In genomic region chr17:10266477-10266876, GRCh38 we compare ENCODE assay signal across 22 cellular contexts.
DNase-seq lines count a peak whose midpoint lies in the region; ATAC-seq and TF ChIP-seq lines count a peak whose summit lies in the region.
"Had no signal": no experiment of that assay in that cellular context is flagged by ENCODE, and none has a peak within 500 bp of the region (broad histone marks: within the 10 kb centered on the region; RNA-seq: fewer than 3 reads in every experiment).

No MANE protein-coding gene starts in this region.

- no peaks in the 10 kb centered on the region for H3K4me1 ChIP-seq in prostate gland (replicated peaks)
- H3K4me1 ChIP-seq: foreskin keratinocyte, Peyer's patch, psoas muscle had no signal

- ATAC-seq in GM18511 (IDR thresholded peaks at IDR 0.05; ENCODE audit: unreplicated experiment): peak; percentile 72
- peak; percentile 37 for ATAC-seq in HG03060 (IDR thresholded peaks at IDR 0.05; ENCODE audit: low read depth, unreplicated experiment)
- ATAC-seq in activated T-helper 17 cell treated with anti-CD3 and anti-CD28 coated beads, Interleukin-2, amount 50 U/mL, for 72 hours (replicated peaks): peak; percentile 50
- ATAC-seq in stimulated activated naive CD8-positive, alpha-beta T cell treated with anti-CD3 and anti-CD28 coated beads, Interleukin-15, amount 100 ng/mL, for 72 hours: peak; percentile 75
- ATAC-seq: activated CD8-positive, alpha-beta T cell treated with anti-CD3 and anti-CD28 coated beads, Interleukin-2, amount 10 ng/mL, durations not matched to agents 7 days and 5 days; foreskin keratinocyte; psoas muscle had no signal

- H3K36me3 ChIP-seq in prostate gland: no peaks in the 10 kb centered on the region
- H3K36me3 ChIP-seq: Peyer's patch had no signal

- peaks cover 7% of the 10 kb centered on the region for H3K27me3 Mint-ChIP-seq in activated T-helper 17 cell treated with anti-CD3 and anti-CD28 coated beads, Interleukin-2, amount 50 U/mL, for 72 hours
- H3K27me3 Mint-ChIP-seq in stimulated activated naive CD8-positive, alpha-beta T cell treated with anti-CD3 and anti-CD28 coated beads, Interleukin-15, amount 100 ng/mL, for 72 hours: peaks cover 10% of the 10 kb centered on the region

- no peaks in the 10 kb centered on the region for H3K36me3 Mint-ChIP-seq in activated T-helper 17 cell treated with anti-CD3 and anti-CD28 coated beads, Interleukin-2, amount 50 U/mL, for 72 hours (ENCODE audit: low read depth)

- intact Hi-C loops in prostate gland (cut with DNase I): no loop called here

- no peaks in the 10 kb centered on the region for H3K27me3 ChIP-seq in prostate gland (replicated peaks; ENCODE audit: insufficient read depth)
- H3K27me3 ChIP-seq: foreskin keratinocyte, Peyer's patch had no signal

- TF ChIP-seq CTCF in prostate gland (IDR thresholded peaks at IDR 0.05): no peak

- no peaks in the 10 kb centered on the region for H3K9me3 ChIP-seq in prostate gland
- H3K9me3 ChIP-seq: Peyer's patch, psoas muscle had no signal

- H3K4me3 ChIP-seq in prostate gland: no peak overlapping the region
- H3K4me3 ChIP-seq: Peyer's patch, psoas muscle had no signal

- no peak overlapping the region for H3K27ac ChIP-seq in prostate gland
- H3K27ac ChIP-seq: foreskin keratinocyte, Peyer's patch, psoas muscle had no signal

- H3K4me1 Mint-ChIP-seq in activated T-helper 17 cell treated with anti-CD3 and anti-CD28 coated beads, Interleukin-2, amount 50 U/mL, for 72 hours: no peaks in the 10 kb centered on the region
- no peaks in the 10 kb centered on the region for H3K4me1 Mint-ChIP-seq in stimulated activated naive CD8-positive, alpha-beta T cell treated with anti-CD3 and anti-CD28 coated beads, Interleukin-15, amount 100 ng/mL, for 72 hours

- H3K9me3 Mint-ChIP-seq in activated T-helper 17 cell treated with anti-CD3 and anti-CD28 coated beads, Interleukin-2, amount 50 U/mL, for 72 hours: peaks cover 4% of the 10 kb centered on the region
- H3K9me3 Mint-ChIP-seq in stimulated activated naive CD8-positive, alpha-beta T cell treated with anti-CD3 and anti-CD28 coated beads, Interleukin-15, amount 100 ng/mL, for 72 hours: peaks cover 5 to 6% of the 10 kb centered on the region in 2 donors
- H3K9me3 Mint-ChIP-seq: CD4-positive, alpha-beta T cell had no signal

- WGBS in prostate gland: 93% methylated on average over 2 of the region's 2 CpGs

- no peak for TF ChIP-seq POLR2A in prostate gland (IDR thresholded peaks at IDR 0.05)

- DNase-seq in stimulated activated naive CD8-positive, alpha-beta T cell treated with anti-CD3 and anti-CD28 coated beads, Interleukin-15, amount 100 ng/mL, for 72 hours: no peak
- DNase-seq in kidney tubule cell (ENCODE audit: low spot score): no peak
- DNase-seq in prostate gland (ENCODE audit: low spot score): no peak
- DNase-seq in C1 segment of cervical spinal cord (lab: John Stamatoyannopoulos, UW): no peak
- DNase-seq: activated CD4-positive, CD25-positive, alpha-beta regulatory T cell treated with anti-CD3 and anti-CD28 coated beads, Interleukin-2, amount 50 U/mL, for 72 hours; activated CD8-positive, alpha-beta T cell treated with anti-CD3 and anti-CD28 coated beads, Interleukin-2, amount 10 ng/mL, durations not matched to agents 7 days and 5 days; activated gamma-delta T cell treated with Interleukin-2 at 50 U/mL for 16 hours; amniotic stem cell; CD4-positive, alpha-beta T cell; DMS 273 treated with DMSO at 0.1 percent for 48 hours; effector CD4-positive, alpha-beta T cell; foreskin keratinocyte; H7; mesendoderm; NCI-H1694; NCI-H524 treated with DMSO at 0.1 percent for 48 hours; Peyer's patch; psoas muscle; SIG-M5 had no signal

- H3K27ac Mint-ChIP-seq in activated T-helper 17 cell treated with anti-CD3 and anti-CD28 coated beads, Interleukin-2, amount 50 U/mL, for 72 hours: no peak overlapping the region
- peak overlapping the region in 1 of 2 donors; percentile 81 for H3K27ac Mint-ChIP-seq in stimulated activated naive CD8-positive, alpha-beta T cell treated with anti-CD3 and anti-CD28 coated beads, Interleukin-15, amount 100 ng/mL, for 72 hours
- H3K27ac Mint-ChIP-seq: activated CD8-positive, alpha-beta T cell treated with anti-CD3 and anti-CD28 coated beads, Interleukin-2, amount 10 ng/mL, durations not matched to agents 7 days and 5 days; CD4-positive, alpha-beta T cell had no signal

- H3K4me3 Mint-ChIP-seq in activated T-helper 17 cell treated with anti-CD3 and anti-CD28 coated beads, Interleukin-2, amount 50 U/mL, for 72 hours: no peak overlapping the region
- H3K4me3 Mint-ChIP-seq in stimulated activated naive CD8-positive, alpha-beta T cell treated with anti-CD3 and anti-CD28 coated beads, Interleukin-15, amount 100 ng/mL, for 72 hours: no peak overlapping the region
- H3K4me3 Mint-ChIP-seq: activated CD8-positive, alpha-beta T cell treated with anti-CD3 and anti-CD28 coated beads, Interleukin-2, amount 10 ng/mL, durations not matched to agents 7 days and 5 days; CD4-positive, alpha-beta T cell had no signal
